In the genomic region with DNA sequence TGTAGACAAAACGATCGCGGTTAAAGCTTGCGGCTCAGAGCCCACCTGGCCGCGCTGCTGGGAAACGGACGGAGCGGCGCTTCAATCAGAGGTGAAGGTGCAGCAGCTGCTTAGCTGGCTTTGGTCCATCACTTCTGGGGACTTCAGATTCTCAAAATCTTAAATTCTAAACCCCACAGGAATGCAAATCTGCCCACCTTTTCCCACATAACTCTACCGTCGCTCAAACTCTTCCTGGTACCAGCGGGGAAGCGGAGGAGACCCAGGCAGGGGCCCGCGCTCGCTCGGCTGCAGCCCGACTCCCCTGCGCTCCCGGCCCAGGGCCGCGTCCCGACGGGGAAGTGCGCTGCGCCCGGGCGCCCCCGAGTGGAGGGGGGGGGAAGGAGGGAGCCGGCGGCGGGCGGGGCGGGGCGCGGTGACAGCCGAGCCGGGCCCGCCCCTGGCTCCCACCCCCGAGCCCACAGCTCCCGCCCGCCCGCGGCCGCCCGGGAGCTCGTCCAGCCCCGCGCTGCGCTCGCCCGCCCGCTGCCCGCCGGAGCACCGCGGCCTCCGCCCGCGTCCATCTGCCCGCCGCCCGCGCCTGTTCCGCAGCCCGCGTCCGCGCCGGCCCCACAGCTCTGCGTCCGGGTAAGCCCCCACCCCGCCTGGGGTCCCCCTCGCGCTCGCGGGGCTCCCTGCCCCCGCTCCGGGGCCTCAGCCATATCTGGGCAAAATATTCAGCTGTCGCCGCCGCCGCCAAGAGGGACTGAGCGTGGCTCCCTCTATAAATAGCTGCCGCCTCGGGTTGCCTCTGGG, we compare ENCODE assay signal across 8 cellular contexts. TPM values are rescaled to one million over a fixed set of nuclear protein-coding genes. Genes with fewer than 3 reads are reported as not detected.
DNase-seq lines count a peak whose midpoint lies in the region; ATAC-seq and TF ChIP-seq lines count a peak whose summit lies in the region.

A gene (plus strand): TSS at position 490 of the 795 bp plus-strand sequence. CDS start 22,523 bp downstream, outside the sequence.

- H3K9ac ChIP-seq in OCI-LY1 (ENCODE audit: low read length) = no peak within 1 kb of the TSS

- peak within 1 kb of the TSS; percentile 79 for H3K4me2 ChIP-seq in OCI-LY1 (ENCODE audit: low read length)
- H3K4me2 ChIP-seq in osteoblast (ENCODE audit: insufficient read depth, low read length) = peak within 1 kb of the TSS; percentile 65

- 0 to 1% methylated on average over 22 to 87 of the region's 87 CpGs for WGBS in aorta, 2 donors

- H4K20me1 ChIP-seq in OCI-LY1 (ENCODE audit: insufficient read depth, low read length) = no peaks in the 10 kb centered on the region
- H4K20me1 ChIP-seq in osteoblast (ENCODE audit: insufficient read depth, low read length) = peaks cover 3% of the 10 kb centered on the region

- peak; percentile 77 for ATAC-seq in CD8-positive, alpha-beta T cell
- ATAC-seq in GM19328 (IDR thresholded peaks at IDR 0.05; ENCODE audit: unreplicated experiment) = peak; percentile 56
- peak; percentile 48 for ATAC-seq in HG03442 (IDR thresholded peaks at IDR 0.05; ENCODE audit: unreplicated experiment)
- ATAC-seq in Right ventricle myocardium inferior = peak; percentile 84
- ATAC-seq in aorta (ENCODE audit: low FRiP score) = peak; percentile 77

- H3F3A ChIP-seq in OCI-LY1 (ENCODE audit: insufficient read depth, low read length) = no peaks in the 10 kb centered on the region

- POLR2A ChIA-PET in CD8-positive, alpha-beta T cell (lab: Charles Lee) = no interaction called here

- peaks cover 40% of the 10 kb centered on the region for H3K27me3 Mint-ChIP-seq in CD8-positive, alpha-beta T cell (ENCODE audit: low read depth)
- H3K27me3 Mint-ChIP-seq in activated naive CD4-positive, alpha-beta T cell treated with anti-CD3 and anti-CD28 coated beads for 36 hours (ENCODE audit: low read depth) = peaks cover 49% of the 10 kb centered on the region

- peak within 1 kb of the TSS; percentile 76 for H3K4me3 Mint-ChIP-seq in CD8-positive, alpha-beta T cell
- peak within 1 kb of the TSS; percentile 65 for H3K4me3 Mint-ChIP-seq in activated naive CD4-positive, alpha-beta T cell treated with anti-CD3 and anti-CD28 coated beads for 36 hours

- H3K4me1 ChIP-seq in CD8-positive, alpha-beta T cell (ENCODE audit: insufficient read depth, low read length) = peaks cover 8% of the 10 kb centered on the region
- H3K4me1 ChIP-seq in OCI-LY1 (ENCODE audit: insufficient read depth, low read length, severe bottlenecking) (peaks cover 11% of the 10 kb centered on the region), osteoblast (ENCODE audit: insufficient read depth, low read length) (no peaks in the 10 kb centered on the region), aorta (ENCODE audit: control insufficient read depth in 1 of 2, insufficient read depth in 2 of 2, low read length in 2 of 2) (peaks cover 0 to 5% of the 10 kb centered on the region in 2 donors)

- no peak within 1 kb of the TSS for H3K27ac Mint-ChIP-seq in CD8-positive, alpha-beta T cell
- H3K27ac Mint-ChIP-seq in activated naive CD4-positive, alpha-beta T cell treated with anti-CD3 and anti-CD28 coated beads for 36 hours = no peak within 1 kb of the TSS

- CTCF ChIA-PET in CD8-positive, alpha-beta T cell (lab: Charles Lee) = interaction anchor here (1.0 to 1.6 kb wide), 2 partner anchors 10 kb away, joined by 3 to 5 read pairs; no protein-coding TSS in a partner anchor
- CTCF ChIA-PET in activated naive CD4-positive, alpha-beta T cell treated with anti-CD3 and anti-CD28 coated beads for 36 hours (lab: Charles Lee) = interaction anchor here (1.1 to 3.9 kb wide), 6 partner anchors 17 to 112 kb away, joined by 3 to 21 read pairs (median 4); a partner anchor contains a TSS

- intact Hi-C loops in CD8-positive, alpha-beta T cell (cut with DNase I, micrococcal nuclease) = no loop called here
- intact Hi-C loops in activated naive CD4-positive, alpha-beta T cell treated with anti-CD3 and anti-CD28 coated beads for 36 hours (cut with micrococcal nuclease) = loop anchor here (1.0 to 5.0 kb wide), 2 partner anchors 76 to 90 kb away; no protein-coding TSS in a partner anchor
- intact Hi-C loops in Right ventricle myocardium inferior (cut with DNase I) = loop anchor here (1.0 kb wide), 1 partner anchor 98 kb away; no protein-coding TSS in a partner anchor
- intact Hi-C loops in aorta (cut with DNase I) = loop anchor here (2.0 to 10.0 kb wide), 3 partner anchors 57 to 93 kb away; no protein-coding TSS in a partner anchor

- peaks cover 4% of the 10 kb centered on the region for H3K27me3 ChIP-seq in CD8-positive, alpha-beta T cell (ENCODE audit: insufficient read depth, low read length)
- H3K27me3 ChIP-seq in OCI-LY1 (ENCODE audit: insufficient read depth, low read length) = no peaks in the 10 kb centered on the region
- H3K27me3 ChIP-seq in osteoblast (ENCODE audit: insufficient read depth, low read length) = peaks cover 64% of the 10 kb centered on the region
- H3K27me3 ChIP-seq in aorta (ENCODE audit: control insufficient read depth in 1 of 2, insufficient read depth in 2 of 2, low read length in 1 of 2) = no peaks in the 10 kb centered on the region

- H3K79me2 ChIP-seq in OCI-LY1 (ENCODE audit: insufficient read depth, low read length) (no peaks in the 10 kb centered on the region), osteoblast (ENCODE audit: insufficient read depth, low read length) (no peaks in the 10 kb centered on the region)

- H3K36me3 Mint-ChIP-seq in CD8-positive, alpha-beta T cell = peaks cover 9% of the 10 kb centered on the region
- peaks cover 9% of the 10 kb centered on the region for H3K36me3 Mint-ChIP-seq in activated naive CD4-positive, alpha-beta T cell treated with anti-CD3 and anti-CD28 coated beads for 36 hours (ENCODE audit: low read depth)

- H3K36me3 ChIP-seq in CD8-positive, alpha-beta T cell (ENCODE audit: insufficient read depth, low read length) = no peaks in the 10 kb centered on the region
- H3K36me3 ChIP-seq in OCI-LY1 (ENCODE audit: insufficient read depth, low read length) (no peaks in the 10 kb centered on the region), osteoblast (ENCODE audit: insufficient read depth, low read length) (no peaks in the 10 kb centered on the region), aorta (ENCODE audit: control insufficient read depth in 1 of 2, insufficient read depth in 2 of 2, low read length in 1 of 2) (peaks cover 0 to under 1% of the 10 kb centered on the region in 2 donors)

- H3K4me3 ChIP-seq in CD8-positive, alpha-beta T cell (ENCODE audit: low read depth, low read length) = peak within 1 kb of the TSS; percentile 23
- peak within 1 kb of the TSS; percentile 62 for H3K4me3 ChIP-seq in OCI-LY1 (ENCODE audit: low read depth, low read length, poor library complexity, severe bottlenecking)
- H3K4me3 ChIP-seq in osteoblast (ENCODE audit: insufficient read depth, low read length) = peak within 1 kb of the TSS; percentile 59
- H3K4me3 ChIP-seq in aorta (ENCODE audit: low read length in 2 of 2) = peak within 1 kb of the TSS; percentile 71 to 100

- no peak within 1 kb of the TSS for H3K27ac ChIP-seq in CD8-positive, alpha-beta T cell (ENCODE audit: low read depth, low read length)
- H3K27ac ChIP-seq in OCI-LY1 (ENCODE audit: low read depth, low read length, poor library complexity, severe bottlenecking) = no peak within 1 kb of the TSS
- H3K27ac ChIP-seq in osteoblast (ENCODE audit: low read depth, low read length) = no peak within 1 kb of the TSS
- H3K27ac ChIP-seq in aorta (ENCODE audit: low read depth in 1 of 2, low read length in 2 of 2) = peak within 1 kb of the TSS; percentile 3 to 52

- peak in 5 of 7 experiments; percentile 10 to 55 (median 29) for DNase-seq in CD8-positive, alpha-beta T cell
- peak; percentile 34 for DNase-seq in activated naive CD4-positive, alpha-beta T cell treated with anti-CD3 and anti-CD28 coated beads for 36 hours
- DNase-seq in Right ventricle myocardium inferior (ENCODE audit: missing footprints) (peak; percentile 84), osteoblast (ENCODE audit: insufficient read length, low spot score, missing footprints) (peak; percentile 98), aorta (peak; percentile 73 to 93)

- no peaks in the 10 kb centered on the region for H3K9me3 ChIP-seq in CD8-positive, alpha-beta T cell (ENCODE audit: low read length)
- H3K9me3 ChIP-seq in OCI-LY1 (ENCODE audit: low read length) (no peaks in the 10 kb centered on the region), osteoblast (ENCODE audit: low read depth, low read length) (no peaks in the 10 kb centered on the region), aorta (ENCODE audit: control insufficient read depth, low read length) (no peaks in the 10 kb centered on the region)

- H3K4me1 Mint-ChIP-seq in CD8-positive, alpha-beta T cell (ENCODE audit: low read depth) = peaks cover 16% of the 10 kb centered on the region
- H3K4me1 Mint-ChIP-seq in activated naive CD4-positive, alpha-beta T cell treated with anti-CD3 and anti-CD28 coated beads for 36 hours (ENCODE audit: low read depth) = peaks cover 17% of the 10 kb centered on the region

- TF ChIP-seq CTCF in CD8-positive, alpha-beta T cell (IDR thresholded peaks at IDR 0.05) = no peak
- TF ChIP-seq CTCF in OCI-LY1 (IDR thresholded peaks at IDR 0.05; ENCODE audit: low read length) = peak; percentile 24; the same call in 1 of the 2 replicates
- TF ChIP-seq CTCF in osteoblast (IDR thresholded peaks at IDR 0.05; ENCODE audit: extremely low read depth, low read depth, low read length) = no peak

- no peaks in the 10 kb centered on the region for H3K9me2 ChIP-seq in OCI-LY1 (ENCODE audit: low read depth, low read length)

- H2AFZ ChIP-seq in OCI-LY1 (ENCODE audit: low read length) = no peak within 1 kb of the TSS
- H2AFZ ChIP-seq in osteoblast (ENCODE audit: low read length) = no peak within 1 kb of the TSS

- no peaks in the 10 kb centered on the region for H3K9me3 Mint-ChIP-seq in CD8-positive, alpha-beta T cell
- H3K9me3 Mint-ChIP-seq in activated naive CD4-positive, alpha-beta T cell treated with anti-CD3 and anti-CD28 coated beads for 36 hours = no peaks in the 10 kb centered on the region

RNA-seq across cellular contexts. Expression of the gene that starts here (rescaled TPM):
- total RNA-seq in CD8-positive, alpha-beta T cell = under 1 TPM; 0.11 TPM
- 1 to 10 TPM; 1.2 to 1.4 TPM for total RNA-seq in activated naive CD4-positive, alpha-beta T cell treated with anti-CD3 and anti-CD28 coated beads for 36 hours
- 192 TPM for total RNA-seq in Right ventricle myocardium inferior
- total RNA-seq in osteoblast = not detected in 2 replicates
- total RNA-seq in aorta = 10 to 100 TPM; 24.5 to 56.6 TPM
- 100 to 1,000 TPM in 1 of 2 donors, 10 to 100 TPM in 1; 26.2 to 102 TPM for polyA plus RNA-seq in aorta

Comparison
In these comparisons a context has a peak if more than half of its experiments do, and no peak if none do; other contexts are left out.
1. RNA of the gene that starts here (total RNA-seq): 192 TPM in Right ventricle myocardium inferior (single experiment) and 24.5 to 56.6 TPM in aorta; 1.2 to 1.4 TPM in activated naive CD4-positive, alpha-beta T cell treated with anti-CD3 and anti-CD28 coated beads for 36 hours, 0.11 TPM in CD8-positive, alpha-beta T cell and not detected in osteoblast; every median in the first group is over 10 times any median in the second.
2. Peak in DNase-seq, ATAC-seq and H3K4me3 ChIP-seq in CD8-positive, alpha-beta T cell; RNA of the gene not detected or under 1 TPM.
3. Peak in DNase-seq, H3K4me3 ChIP-seq and H3K4me2 ChIP-seq in osteoblast; RNA of the gene not detected or under 1 TPM.
4. DNase-seq: peak in every context shown above with its lines; median percentile 98 in osteoblast; 84 in Right ventricle myocardium inferior; 83 in aorta; 34 in activated naive CD4-positive, alpha-beta T cell treated with anti-CD3 and anti-CD28 coated beads for 36 hours; 29 in CD8-positive, alpha-beta T cell.
5. H3K27ac ChIP-seq: peak in aorta (2 of 2); none in CD8-positive, alpha-beta T cell (single experiment), OCI-LY1 (single experiment) and osteoblast (single experiment).
6. H3K4me3 ChIP-seq: peak in every context shown above with its lines; median percentile 86 in aorta; 62 in OCI-LY1; 59 in osteoblast; 23 in CD8-positive, alpha-beta T cell.
7. intact Hi-C loops: an anchor here in activated naive CD4-positive, alpha-beta T cell treated with anti-CD3 and anti-CD28 coated beads for 36 hours (1.0 to 5.0 kb wide), Right ventricle myocardium inferior (1.0 kb wide) and aorta (2.0 to 10.0 kb wide); none called in CD8-positive, alpha-beta T cell.
8. Peak in every context shown above with its lines, with median percentiles within 50 percentile points of each other: ATAC-seq.